ENCODE assay signal across 12 cellular contexts in the genomic region with DNA sequence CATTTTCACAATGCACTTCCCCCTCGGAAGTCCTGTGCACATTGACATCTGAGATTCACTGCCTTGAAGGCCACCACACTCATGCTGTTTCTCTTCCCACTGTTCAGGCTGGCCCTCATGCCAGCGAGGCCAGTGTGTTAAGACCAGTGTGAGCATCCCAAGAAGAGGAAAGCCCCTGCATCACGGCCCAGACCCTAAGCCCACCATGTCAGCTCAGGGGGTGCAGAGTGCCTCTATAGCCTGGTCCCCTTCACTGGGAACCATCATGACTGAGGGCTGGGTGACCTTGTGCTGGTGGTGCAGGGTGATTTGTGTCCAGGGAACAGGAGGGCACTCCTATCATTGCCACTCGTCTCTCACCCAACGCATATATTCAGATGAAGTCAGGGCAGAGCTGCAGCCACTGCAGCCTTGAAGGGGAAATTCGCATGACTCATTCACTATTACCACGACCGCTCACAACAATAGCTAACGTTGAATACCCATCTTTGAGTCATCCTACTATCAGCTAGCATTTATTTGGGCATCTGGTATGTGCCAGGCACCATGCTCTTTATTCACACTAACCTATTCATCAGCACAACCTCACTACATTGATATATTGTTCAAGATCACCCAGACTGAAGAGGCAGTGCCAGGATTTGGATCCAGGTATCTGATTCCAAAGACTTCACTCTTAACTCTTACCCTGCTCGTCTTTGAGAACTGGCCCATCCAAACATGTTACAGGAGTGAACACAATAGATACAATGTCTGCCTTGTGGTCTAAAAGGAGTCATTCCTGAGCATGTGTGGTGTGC. TPM values are rescaled to one million over a fixed set of nuclear protein-coding genes. Genes with fewer than 3 reads are reported as not detected.
A peak's percentile ranks its signal among the peaks of the same experiment; 100 is the strongest.
DNase-seq lines count a peak whose midpoint lies in the region; ATAC-seq and TF ChIP-seq lines count a peak whose summit lies in the region.
"Had no signal": no experiment of that assay in that cellular context is flagged by ENCODE, and none has a peak within 500 bp of the region (broad histone marks: within the 10 kb centered on the region; RNA-seq: fewer than 3 reads in every experiment).

No MANE protein-coding gene starts in this region.

- DNase-seq in Daoy (ENCODE audit: low read depth): peak; percentile 70
- DNase-seq in HFFc6: peak; percentile 21
- peak; percentile 40 for DNase-seq in iris pigment epithelial cell (ENCODE audit: low read depth)
- DNase-seq in amygdala (lab: John Stamatoyannopoulos, UW): no peak
- no peak for DNase-seq in foreskin melanocyte
- DNase-seq: GOT3, MM.1S, right lobe of liver, SK-N-SH had no signal

- peak; percentile 83 for ATAC-seq in activated T-helper 17 cell treated with anti-CD3 and anti-CD28 coated beads, Interleukin-2, amount 50 U/mL, for 72 hours (replicated peaks)
- no peak for ATAC-seq in HG02870 (IDR thresholded peaks at IDR 0.05; ENCODE audit: unreplicated experiment)
- ATAC-seq: right lobe of liver had no signal

- no peak for TF ChIP-seq CTCF in HFFc6 (IDR thresholded peaks at IDR 0.05)

- H3K4me3 Mint-ChIP-seq in HFFc6: no peak overlapping the region
- no peak overlapping the region for H3K4me3 Mint-ChIP-seq in activated T-helper 17 cell treated with anti-CD3 and anti-CD28 coated beads, Interleukin-2, amount 50 U/mL, for 72 hours
- H3K4me3 Mint-ChIP-seq: natural killer cell treated with Interleukin-12 subunit alpha and Interleukin-12 subunit beta and Interleukin-15 and Interleukin-18, amount 100 ng/mL, for 72 hours had no signal

- H3K9me3 Mint-ChIP-seq in HFFc6: no peaks in the 10 kb centered on the region
- H3K9me3 Mint-ChIP-seq in activated T-helper 17 cell treated with anti-CD3 and anti-CD28 coated beads, Interleukin-2, amount 50 U/mL, for 72 hours: no peaks in the 10 kb centered on the region

- no peak overlapping the region for H3K27ac Mint-ChIP-seq in HFFc6
- peak overlapping the region; percentile 80 for H3K27ac Mint-ChIP-seq in activated T-helper 17 cell treated with anti-CD3 and anti-CD28 coated beads, Interleukin-2, amount 50 U/mL, for 72 hours
- H3K27ac Mint-ChIP-seq: natural killer cell treated with Interleukin-12 subunit alpha and Interleukin-12 subunit beta and Interleukin-15 and Interleukin-18, amount 100 ng/mL, for 72 hours had no signal

- peaks cover 21% of the 10 kb centered on the region for H3K27me3 Mint-ChIP-seq in HFFc6 (ENCODE audit: insufficient read depth)
- H3K27me3 Mint-ChIP-seq in activated T-helper 17 cell treated with anti-CD3 and anti-CD28 coated beads, Interleukin-2, amount 50 U/mL, for 72 hours: peaks cover 53% of the 10 kb centered on the region

- peaks cover 9% of the 10 kb centered on the region for H3K4me1 Mint-ChIP-seq in HFFc6 (ENCODE audit: low read depth)
- peaks cover 13% of the 10 kb centered on the region for H3K4me1 Mint-ChIP-seq in activated T-helper 17 cell treated with anti-CD3 and anti-CD28 coated beads, Interleukin-2, amount 50 U/mL, for 72 hours

- H3K36me3 Mint-ChIP-seq in HFFc6 (ENCODE audit: low read depth): no peaks in the 10 kb centered on the region
- no peaks in the 10 kb centered on the region for H3K36me3 Mint-ChIP-seq in activated T-helper 17 cell treated with anti-CD3 and anti-CD28 coated beads, Interleukin-2, amount 50 U/mL, for 72 hours (ENCODE audit: low read depth)
- H3K36me3 Mint-ChIP-seq: natural killer cell treated with Interleukin-12 subunit alpha and Interleukin-12 subunit beta and Interleukin-15 and Interleukin-18, amount 100 ng/mL, for 72 hours had no signal

RNA-seq across cellular contexts. Expression of a gene that starts 58.8 kb away (rescaled TPM):
- 0.80 and 1.6 TPM in 2 replicates for total RNA-seq in Daoy (2014; rRNA removed; shearing (Covaris generic))
- under 1 TPM in 1 of 6 experiments, not detected in 5; 0.05 TPM for total RNA-seq in HFFc6 (2021; fragmentation: NEBNext Ultra II Directional; extraction: Animal tissue kit (Norgen Biotek cat#: 25700))
- not detected for total RNA-seq in activated T-helper 17 cell treated with anti-CD3 and anti-CD28 coated beads, Interleukin-2, amount 50 U/mL, for 72 hours
- total RNA-seq: natural killer cell treated with Interleukin-12 subunit alpha and Interleukin-12 subunit beta and Interleukin-15 and Interleukin-18, amount 100 ng/mL, for 72 hours had no signal

Comparison
In these comparisons a context has a peak if more than half of its experiments do, and no peak if none do; other contexts are left out.
1. DNase-seq: peak in Daoy (single experiment), HFFc6 (single experiment) and iris pigment epithelial cell (single experiment); none in amygdala (0 of 56) and foreskin melanocyte (single experiment).